In genomic region chr2:151051584-151052220, GRCh38 we compare ENCODE assay signal across 8 cellular contexts.
A peak's percentile ranks its signal among the peaks of the same experiment; 100 is the strongest.
DNase-seq lines count a peak whose midpoint lies in the region; ATAC-seq and TF ChIP-seq lines count a peak whose summit lies in the region.

No MANE protein-coding gene starts in this region.

- H3K9me2 ChIP-seq in PC-9 (ENCODE audit: insufficient read depth) = no peaks in the 10 kb centered on the region

- H2AFZ ChIP-seq in PC-9 = no peak overlapping the region

- peak; percentile 69 for TF ChIP-seq CTCF in natural killer cell (IDR thresholded peaks at IDR 0.05)
- TF ChIP-seq CTCF in PC-9 (conservative IDR thresholded peaks at IDR 0.05) = peak; percentile 63
- TF ChIP-seq CTCF in lower lobe of right lung (IDR thresholded peaks at IDR 0.05) = peak; percentile 81

- H3K27ac Mint-ChIP-seq in natural killer cell = no peak overlapping the region
- no peak overlapping the region for H3K27ac Mint-ChIP-seq in natural killer cell treated with Interleukin-12 subunit alpha and Interleukin-12 subunit beta and Interleukin-15 and Interleukin-18, amount 100 ng/mL, for 72 hours

- CTCF ChIA-PET in PC-9 (lab: Charles Lee) = interaction anchor here (0.6 kb wide), 1 partner anchor 121 kb away, joined by 5 read pairs; no protein-coding TSS in a partner anchor

- POLR2A ChIA-PET in PC-9 (lab: Charles Lee; ENCODE audit: unreplicated experiment) = no interaction called here

- no peaks in the 10 kb centered on the region for H3K27me3 ChIP-seq in PC-9 (ENCODE audit: insufficient read depth, low read depth)
- no peaks in the 10 kb centered on the region for H3K27me3 ChIP-seq in lower lobe of right lung (ENCODE audit: low read depth)

- no TSS peak for BruUV-seq in PC-9 (replicated peaks; lab: Mats Ljungman, UMichigan)

- H4K20me1 ChIP-seq in PC-9 (ENCODE audit: insufficient read depth) = no peaks in the 10 kb centered on the region

- H3K4me1 Mint-ChIP-seq in natural killer cell = no peaks in the 10 kb centered on the region
- no peaks in the 10 kb centered on the region for H3K4me1 Mint-ChIP-seq in natural killer cell treated with Interleukin-12 subunit alpha and Interleukin-12 subunit beta and Interleukin-15 and Interleukin-18, amount 100 ng/mL, for 72 hours (ENCODE audit: low read depth in 2 of 2)

- no peak overlapping the region for H3K27ac ChIP-seq in PC-9
- no peak overlapping the region for H3K27ac ChIP-seq in lower lobe of right lung

- no peaks in the 10 kb centered on the region for H3F3A ChIP-seq in PC-9 (ENCODE audit: insufficient read depth, low read depth)

- no peak overlapping the region for H3K4me3 Mint-ChIP-seq in natural killer cell
- H3K4me3 Mint-ChIP-seq in natural killer cell treated with Interleukin-12 subunit alpha and Interleukin-12 subunit beta and Interleukin-15 and Interleukin-18, amount 100 ng/mL, for 72 hours = no peak overlapping the region

- no peaks in the 10 kb centered on the region for H3K79me2 ChIP-seq in PC-9 (ENCODE audit: low read depth)

- ATAC-seq in natural killer cell (peak; percentile 39 to 70 (median 40)), GM21529 (IDR thresholded peaks at IDR 0.05; ENCODE audit: unreplicated experiment) (peak; percentile 92), lower lobe of right lung (peak; percentile 61 to 71)
- no peak for ATAC-seq in natural killer cell treated with Interleukin-12 subunit alpha and Interleukin-12 subunit beta and Interleukin-15 and Interleukin-18, amount 100 ng/mL, for 72 hours

- intact Hi-C loops in natural killer cell (cut with micrococcal nuclease) (loop anchor here (1.0 kb wide), 1 partner anchor 1454 kb away; no protein-coding TSS in a partner anchor), PC-9 (cut with micrococcal nuclease; ENCODE audit: unreplicated experiment) (loop anchor here (1.0 to 10.0 kb wide), 3 partner anchors 183 to 1455 kb away; partner anchors contain the start of gene RND3), lower lobe of right lung (cut with DNase I) (no loop called here)

- H3K9me3 ChIP-seq in PC-9 (ENCODE audit: insufficient read depth, low read depth) (no peaks in the 10 kb centered on the region), lower lobe of right lung (no peaks in the 10 kb centered on the region)

- no peaks in the 10 kb centered on the region for H3K9me3 Mint-ChIP-seq in natural killer cell
- H3K9me3 Mint-ChIP-seq in natural killer cell treated with Interleukin-12 subunit alpha and Interleukin-12 subunit beta and Interleukin-15 and Interleukin-18, amount 100 ng/mL, for 72 hours = no peaks in the 10 kb centered on the region

- peaks cover 0 to 18% of the 10 kb centered on the region in 2 donors for H3K27me3 Mint-ChIP-seq in natural killer cell (ENCODE audit: low read depth in 2 of 2)
- peaks cover 10 to 23% of the 10 kb centered on the region in 2 donors for H3K27me3 Mint-ChIP-seq in natural killer cell treated with Interleukin-12 subunit alpha and Interleukin-12 subunit beta and Interleukin-15 and Interleukin-18, amount 100 ng/mL, for 72 hours

- peaks cover 15% of the 10 kb centered on the region; the same call in 1 of the 2 replicates for H3K4me1 ChIP-seq in PC-9 (replicated peaks; ENCODE audit: insufficient read depth)
- no peaks in the 10 kb centered on the region for H3K4me1 ChIP-seq in lower lobe of right lung

- H3K4me2 ChIP-seq in PC-9 = no peak overlapping the region

- H3K4me3 ChIP-seq in PC-9 (no peak overlapping the region), lower lobe of right lung (no peak overlapping the region)

- DNase-seq in natural killer cell (no peak), HK-2 (ENCODE audit: unreplicated experiment) (peak; percentile 9), PC-9 (peak in 1 of 2 experiments; percentile 12), cerebellar cortex (ENCODE audit: low spot score) (peak; percentile 33), lower lobe of right lung (no peak), OCI-M2 (lab: John Stamatoyannopoulos, UW; ENCODE audit: unreplicated experiment) (no peak)
- no peak for DNase-seq in natural killer cell treated with Interleukin-12 subunit alpha and Interleukin-12 subunit beta and Interleukin-15 and Interleukin-18, amount 100 ng/mL, for 72 hours (ENCODE audit: low spot score)

- H3K36me3 Mint-ChIP-seq in natural killer cell = no peaks in the 10 kb centered on the region
- H3K36me3 Mint-ChIP-seq in natural killer cell treated with Interleukin-12 subunit alpha and Interleukin-12 subunit beta and Interleukin-15 and Interleukin-18, amount 100 ng/mL, for 72 hours = no peaks in the 10 kb centered on the region

- H3K36me3 ChIP-seq in PC-9 (ENCODE audit: low read depth) (no peaks in the 10 kb centered on the region), lower lobe of right lung (no peaks in the 10 kb centered on the region)

Comparison
In these comparisons a context has a peak if more than half of its experiments do, and no peak if none do; other contexts are left out.
1. ATAC-seq: peak in natural killer cell (3 of 3), GM21529 (single experiment) and lower lobe of right lung (2 of 2); none in natural killer cell treated with Interleukin-12 subunit alpha and Interleukin-12 subunit beta and Interleukin-15 and Interleukin-18, amount 100 ng/mL, for 72 hours (0 of 2).
2. DNase-seq: peak in HK-2 (single experiment) and cerebellar cortex (single experiment); none in natural killer cell (single experiment), natural killer cell treated with Interleukin-12 subunit alpha and Interleukin-12 subunit beta and Interleukin-15 and Interleukin-18, amount 100 ng/mL, for 72 hours (single experiment), lower lobe of right lung (single experiment) and OCI-M2 (single experiment).
3. Peak in every context shown above with its lines, with median percentiles within 50 percentile points of each other: CTCF ChIP-seq.